18 cellular contexts compared by ENCODE assay signal in genomic region chr7:17326378-17326777, GRCh38. TPM values are rescaled to one million over a fixed set of nuclear protein-coding genes. Genes with fewer than 3 reads are reported as not detected.
DNase-seq lines count a peak whose midpoint lies in the region; ATAC-seq and TF ChIP-seq lines count a peak whose summit lies in the region.
"Had no signal": no experiment of that assay in that cellular context is flagged by ENCODE, and none has a peak within 500 bp of the region (broad histone marks: within the 10 kb centered on the region; RNA-seq: fewer than 3 reads in every experiment).

No MANE protein-coding gene starts in this region.

- H3K27ac Mint-ChIP-seq in Calu3 (ENCODE audit: unreplicated experiment) = peak overlapping the region; percentile 96
- H3K27ac Mint-ChIP-seq: T-helper 1 cell treated with Interleukin-12 subunit alpha and Interleukin-12 subunit beta and Interleukin-4 antibody, amounts not matched to agents 30 μg/mL and 1 μg/mL, for 36 hours had no signal

- no peak overlapping the region for H3K4me3 ChIP-seq in testis
- H3K4me3 ChIP-seq: BLaER1 treated with 17β-estradiol and CSF1 and Interleukin-3, amounts not matched to agents 10 nM and 100 nM had no signal

- 82 to 86% methylated on average over 2 of the region's 2 CpGs for WGBS in testis, 2 donors

- peaks cover 58% of the 10 kb centered on the region for H3K4me1 Mint-ChIP-seq in Calu3 (ENCODE audit: low read depth, unreplicated experiment)

- no peaks in the 10 kb centered on the region for H3K9me3 ChIP-seq in testis
- H3K9me3 ChIP-seq: BLaER1 treated with 17β-estradiol and CSF1 and Interleukin-3, amounts not matched to agents 10 nM and 100 nM; Caco-2 had no signal

- H3K27me3 ChIP-seq in testis = no peaks in the 10 kb centered on the region
- H3K27me3 ChIP-seq: BLaER1 treated with 17β-estradiol and CSF1 and Interleukin-3, amounts not matched to agents 10 nM and 100 nM had no signal

- BruUV-seq in Calu3 (replicated peaks; lab: Mats Ljungman, UMichigan) = no TSS peak

- intact Hi-C loops in Calu3 (cut with micrococcal nuclease; ENCODE audit: unreplicated experiment) = no loop called here
- intact Hi-C loops in testis (cut with DNase I; ENCODE audit: low total_unique reads) = no loop called here

- TF ChIP-seq CTCF in 22Rv1 (IDR thresholded peaks at IDR 0.05) (no peak), Calu3 (IDR thresholded peaks at IDR 0.05; ENCODE audit: unreplicated experiment) (no peak), testis (IDR thresholded peaks at IDR 0.05) (no peak)

- H3K27ac ChIP-seq in 22Rv1 = peak overlapping the region; percentile 55
- peak overlapping the region; percentile 78 for H3K27ac ChIP-seq in epithelial cell of prostate
- no peak overlapping the region for H3K27ac ChIP-seq in testis
- H3K27ac ChIP-seq: BLaER1 treated with 17β-estradiol and CSF1 and Interleukin-3, amounts not matched to agents 10 nM and 100 nM; KMS-11 had no signal

- H3K9me3 Mint-ChIP-seq in Calu3 (ENCODE audit: low read depth, unreplicated experiment) = no peaks in the 10 kb centered on the region
- H3K9me3 Mint-ChIP-seq: CD4-positive, alpha-beta memory T cell; T-helper 1 cell treated with Interleukin-12 subunit alpha and Interleukin-12 subunit beta and Interleukin-4 antibody, amounts not matched to agents 30 μg/mL and 1 μg/mL, for 36 hours had no signal

- H3K4me1 ChIP-seq in testis = no peaks in the 10 kb centered on the region
- H3K4me1 ChIP-seq: BLaER1 treated with 17β-estradiol and CSF1 and Interleukin-3, amounts not matched to agents 10 nM and 100 nM; Caco-2 had no signal

- H3K27me3 Mint-ChIP-seq in Calu3 (ENCODE audit: unreplicated experiment) = no peaks in the 10 kb centered on the region
- H3K27me3 Mint-ChIP-seq: CD4-positive, alpha-beta memory T cell had no signal

- DNase-seq in Calu3 = no peak
- DNase-seq in NCI-H1105 treated with DMSO at 0.1 percent for 48 hours (lab: John Stamatoyannopoulos, UW) = peak; percentile 55
- DNase-seq in epithelial cell of prostate (ENCODE audit: low read depth, low spot score) = no peak
- no peak for DNase-seq in testis
- no peak for DNase-seq in AG08396 (ENCODE audit: low spot score)
- DNase-seq: ACHN; Caco-2; CD4-positive, alpha-beta memory T cell; NCI-H1694 treated with DMSO at 0.1 percent for 48 hours; NCI-H2081 treated with DMSO at 0.1 percent for 48 hours; NCI-H774 had no signal

- no peak for ATAC-seq in HG03354 (IDR thresholded peaks at IDR 0.05; ENCODE audit: poor library complexity, severe bottlenecking, unreplicated experiment)
- ATAC-seq: Right ventricle myocardium inferior had no signal

- CTCF ChIA-PET in Calu3 (lab: Charles Lee) = interaction anchor here (1.0 to 2.1 kb wide), 5 partner anchors 10 to 197 kb away, joined by 3 to 4 read pairs (median 3); no protein-coding TSS in a partner anchor

- no peaks in the 10 kb centered on the region for H3K36me3 ChIP-seq in testis (ENCODE audit: low read depth, missing control alignments)
- H3K36me3 ChIP-seq: BLaER1 treated with 17β-estradiol and CSF1 and Interleukin-3, amounts not matched to agents 10 nM and 100 nM had no signal

- no peak overlapping the region for H3K4me3 Mint-ChIP-seq in Calu3 (ENCODE audit: low read depth, unreplicated experiment)
- H3K4me3 Mint-ChIP-seq: CD4-positive, alpha-beta memory T cell; T-helper 1 cell treated with Interleukin-12 subunit alpha and Interleukin-12 subunit beta and Interleukin-4 antibody, amounts not matched to agents 30 μg/mL and 1 μg/mL, for 36 hours had no signal

- H3K36me3 Mint-ChIP-seq in Calu3 (ENCODE audit: insufficient read depth, unreplicated experiment) = peaks cover 96% of the 10 kb centered on the region

- no peak for TF ChIP-seq POLR2A in testis (IDR thresholded peaks at IDR 0.05)

RNA-seq across cellular contexts. Expression of gene AHR, which starts 27.9 kb away (rescaled TPM):
- 280 and 288 TPM in 2 replicates for total RNA-seq in Calu3 (2022)
- 10 to 100 TPM; 28.4 to 48.9 TPM for total RNA-seq in testis
- polyA plus RNA-seq in testis (ENCODE audit: insufficient read depth, low read depth, low replicate concordance) = 12.3 TPM
- total RNA-seq: OCI-LY7 had no signal

Comparison
In these comparisons a context has a peak if more than half of its experiments do, and no peak if none do; other contexts are left out.
1. H3K27ac ChIP-seq: peak in 22Rv1 (single experiment) and epithelial cell of prostate (single experiment); none in testis (0 of 2).